Comparison of ENCODE assay signal across 1 cellular context in the genomic region with DNA sequence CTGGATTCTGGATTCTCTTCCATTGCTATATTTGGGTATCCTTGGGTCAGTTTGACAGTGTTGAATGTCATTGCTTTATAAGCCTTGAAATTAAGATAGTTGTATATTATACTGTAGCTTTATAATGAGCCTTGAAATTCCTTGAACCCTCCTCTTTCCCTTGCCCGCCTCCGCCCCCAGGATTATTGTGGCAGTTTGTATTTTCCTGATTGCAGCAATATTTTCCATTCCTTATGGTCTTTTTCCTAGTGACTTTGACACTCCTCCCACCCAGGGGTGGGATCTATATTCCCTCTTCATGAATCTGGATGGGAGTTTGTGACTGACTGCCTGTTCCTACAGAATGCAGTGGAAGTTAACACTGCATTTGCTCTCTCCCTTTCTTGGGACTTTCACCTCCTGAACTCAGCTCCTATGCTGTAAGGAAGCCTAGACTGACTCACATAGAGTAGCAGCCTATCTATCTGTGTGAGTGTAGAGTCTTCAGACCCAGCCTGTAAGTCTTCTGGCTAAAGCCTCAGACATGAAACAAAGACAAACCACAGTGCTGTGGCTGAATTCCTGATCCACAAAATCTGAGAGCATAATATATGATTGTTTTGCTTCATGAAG.
TF ChIP-seq lines count a peak whose summit lies in the region.

No MANE protein-coding gene starts in this region.

TF ChIP-seq in HepG2, 621 proteins besides CTCF, POLR2A, EP300 and RAD21:
- TF ChIP-seq SP5 (CRISPR knock-in tag; IDR thresholded peaks at IDR 0.05; ENCODE audit: borderline replicate concordance, low read depth): no peak
- TF ChIP-seq PLRG1 (conservative IDR thresholded peaks at IDR 0.05): no peak
- no peak for TF ChIP-seq TBX3 (IDR thresholded peaks at IDR 0.05; ENCODE audit: borderline replicate concordance)
- no peak for TF ChIP-seq U2AF1 (optimal IDR thresholded peaks at IDR 0.05; ENCODE audit: low read depth, low read length)
- TF ChIP-seq PCBP2 (optimal IDR thresholded peaks at IDR 0.05; ENCODE audit: low read depth, low read length, poor library complexity, severe bottlenecking): no peak
- TF ChIP-seq, protein P1, sequence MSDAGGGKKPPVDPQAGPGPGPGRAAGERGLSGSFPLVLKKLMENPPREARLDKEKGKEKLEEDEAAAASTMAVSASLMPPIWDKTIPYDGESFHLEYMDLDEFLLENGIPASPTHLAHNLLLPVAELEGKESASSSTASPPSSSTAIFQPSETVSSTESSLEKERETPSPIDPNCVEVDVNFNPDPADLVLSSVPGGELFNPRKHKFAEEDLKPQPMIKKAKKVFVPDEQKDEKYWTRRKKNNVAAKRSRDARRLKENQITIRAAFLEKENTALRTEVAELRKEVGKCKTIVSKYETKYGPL (CRISPR knock-in tag; IDR thresholded peaks at IDR 0.05): no peak
- no peak for TF ChIP-seq ZNF709 (CRISPR knock-in tag; IDR thresholded peaks at IDR 0.05)
- TF ChIP-seq, protein P2, sequence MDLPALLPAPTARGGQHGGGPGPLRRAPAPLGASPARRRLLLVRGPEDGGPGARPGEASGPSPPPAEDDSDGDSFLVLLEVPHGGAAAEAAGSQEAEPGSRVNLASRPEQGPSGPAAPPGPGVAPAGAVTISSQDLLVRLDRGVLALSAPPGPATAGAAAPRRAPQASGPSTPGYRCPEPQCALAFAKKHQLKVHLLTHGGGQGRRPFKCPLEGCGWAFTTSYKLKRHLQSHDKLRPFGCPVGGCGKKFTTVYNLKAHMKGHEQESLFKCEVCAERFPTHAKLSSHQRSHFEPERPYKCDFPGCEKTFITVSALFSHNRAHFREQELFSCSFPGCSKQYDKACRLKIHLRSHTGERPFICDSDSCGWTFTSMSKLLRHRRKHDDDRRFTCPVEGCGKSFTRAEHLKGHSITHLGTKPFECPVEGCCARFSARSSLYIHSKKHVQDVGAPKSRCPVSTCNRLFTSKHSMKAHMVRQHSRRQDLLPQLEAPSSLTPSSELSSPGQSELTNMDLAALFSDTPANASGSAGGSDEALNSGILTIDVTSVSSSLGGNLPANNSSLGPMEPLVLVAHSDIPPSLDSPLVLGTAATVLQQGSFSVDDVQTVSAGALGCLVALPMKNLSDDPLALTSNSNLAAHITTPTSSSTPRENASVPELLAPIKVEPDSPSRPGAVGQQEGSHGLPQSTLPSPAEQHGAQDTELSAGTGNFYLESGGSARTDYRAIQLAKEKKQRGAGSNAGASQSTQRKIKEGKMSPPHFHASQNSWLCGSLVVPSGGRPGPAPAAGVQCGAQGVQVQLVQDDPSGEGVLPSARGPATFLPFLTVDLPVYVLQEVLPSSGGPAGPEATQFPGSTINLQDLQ (CRISPR knock-in tag; IDR thresholded peaks at IDR 0.05): no peak
- TF ChIP-seq SRSF9 (IDR thresholded peaks at IDR 0.05; ENCODE audit: borderline replicate concordance, insufficient read depth, low read depth, low read length, poor library complexity, severe bottlenecking): no peak
